In the genomic region with DNA sequence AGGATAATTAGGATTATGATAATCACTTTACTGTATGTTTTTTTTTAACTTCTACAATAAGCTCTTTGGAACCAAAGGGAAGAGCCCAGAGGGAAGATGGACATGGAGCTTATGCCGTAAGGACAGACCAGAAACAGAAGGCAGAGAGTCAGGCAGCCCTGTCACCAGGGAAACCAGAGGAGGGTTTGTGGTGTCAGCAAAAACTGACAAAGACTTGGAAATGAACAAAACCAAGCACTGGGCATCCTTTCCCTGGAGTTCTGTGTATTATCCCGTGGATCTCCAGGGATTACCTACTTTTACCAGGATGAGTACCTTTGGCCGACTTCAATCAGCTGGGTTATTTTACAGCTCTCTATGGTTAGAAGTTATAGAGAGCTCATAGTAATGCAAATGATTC, we compare ENCODE assay signal across 37 cellular contexts.
"Had no signal": no experiment of that assay in that cellular context is flagged by ENCODE, and none has a peak within 500 bp of the region (broad histone marks: within the 10 kb centered on the region; RNA-seq: fewer than 3 reads in every experiment).

No MANE protein-coding gene starts in this region.

- H3K4me1 Mint-ChIP-seq: activated B cell treated with CpG ODN at 0.5 μM for 24 hours; activated naive CD4-positive, alpha-beta T cell treated with anti-CD3 and anti-CD28 coated beads, Interleukin-2, amount 10 ng/mL, durations not matched to agents 7 days and 5 days; activated naive CD8-positive, alpha-beta T cell treated with anti-CD3 and anti-CD28 coated beads, Interleukin-2, amount 50 U/mL, for 24 hours; central memory CD8-positive, alpha-beta T cell had no signal

- H3K27me3 Mint-ChIP-seq: activated naive CD4-positive, alpha-beta T cell treated with anti-CD3 and anti-CD28 coated beads, Interleukin-2, amount 10 ng/mL, durations not matched to agents 7 days and 5 days had no signal

- H3K27me3 ChIP-seq: brain microvascular endothelial cell, MG63 had no signal

- DNase-seq: activated B cell treated with CpG ODN at 0.5 μM for 24 hours; activated CD4-positive, alpha-beta memory T cell treated with anti-CD3 and anti-CD28 coated beads for 36 hours; activated CD4-positive, alpha-beta T cell treated with anti-CD3 and anti-CD28 coated beads for 4 hours; activated CD4-positive, alpha-beta T cell treated with anti-CD3 and anti-CD28 coated beads, Interleukin-2, amount 50 U/mL, for 1 hour; activated CD4-positive, CD25-positive, alpha-beta regulatory T cell treated with anti-CD3 and anti-CD28 coated beads, Interleukin-2, amount 50 U/mL, for 72 hours; activated CD8-positive, alpha-beta memory T cell treated with anti-CD3 and anti-CD28 coated beads, Interleukin-2, amount 50 U/mL, for 4 hours; activated effector memory CD4-positive, alpha-beta T cell treated with Interleukin-2 at 50 U/mL for 16 hours; activated naive CD4-positive, alpha-beta T cell treated with anti-CD3 and anti-CD28 coated beads, Interleukin-2, amount 10 ng/mL, durations not matched to agents 7 days and 5 days; activated naive CD8-positive, alpha-beta T cell treated with anti-CD3 and anti-CD28 coated beads, Interleukin-2, amount 50 U/mL, for 24 hours; activated T-cell treated with anti-CD3 and anti-CD28 coated beads for 4 hours; activated T-cell treated with anti-CD3 and anti-CD28 coated beads, Interleukin-2, amount 50 U/mL, for 4 hours; brain microvascular endothelial cell; Kasumi-1; KG1; MG63; MV-4-11; NCI-H1092; NCI-H146; NCI-H187; NCI-H2029 treated with DMSO at 0.1 percent for 48 hours; NCI-H2107; NCI-H226; NCI-H446 treated with DMSO at 0.1 percent for 48 hours; NCI-H526; NCI-H748 treated with DMSO at 0.1 percent for 48 hours; PC-9; SW 1271; T-helper 1 cell; T-helper 2 cell; T-helper 9 cell had no signal

- H3K9me3 ChIP-seq: MG63 had no signal

- H3K4me3 ChIP-seq: MG63, PC-9 had no signal

- H3K27ac Mint-ChIP-seq: activated B cell treated with CpG ODN at 0.5 μM for 24 hours; activated CD4-positive, alpha-beta memory T cell treated with anti-CD3 and anti-CD28 coated beads for 36 hours; activated naive CD4-positive, alpha-beta T cell treated with anti-CD3 and anti-CD28 coated beads, Interleukin-2, amount 10 ng/mL, durations not matched to agents 7 days and 5 days; activated naive CD8-positive, alpha-beta T cell; activated naive CD8-positive, alpha-beta T cell treated with anti-CD3 and anti-CD28 coated beads, Interleukin-2, amount 50 U/mL, for 24 hours; activated T-helper 1 cell treated with anti-CD3 and anti-CD28 coated beads, Interleukin-12 subunit alpha, Interleukin-12 subunit beta, Interleukin-2, Interleukin-4 antibody, amounts not matched to agents 30 ng/mL and 10 ng/mL and 1 ng/mL, durations not matched to agents 14 hours and 24 hours and 36 hours had no signal

- H3K36me3 ChIP-seq: brain microvascular endothelial cell, MG63 had no signal

- ATAC-seq: activated naive CD8-positive, alpha-beta T cell treated with anti-CD3 and anti-CD28 coated beads, Interleukin-2, amount 50 U/mL, for 24 hours; activated T-cell treated with anti-CD3 and anti-CD28 coated beads, Interleukin-2, amount 50 U/mL, for 4 hours; Right ventricle myocardium inferior had no signal

- H3K36me3 Mint-ChIP-seq: activated CD4-positive, alpha-beta memory T cell treated with anti-CD3 and anti-CD28 coated beads for 36 hours; activated naive CD4-positive, alpha-beta T cell treated with anti-CD3 and anti-CD28 coated beads, Interleukin-2, amount 10 ng/mL, durations not matched to agents 7 days and 5 days; activated naive CD8-positive, alpha-beta T cell had no signal

- H3K4me2 ChIP-seq: PC-9 had no signal

- H3K9me3 Mint-ChIP-seq: activated B cell treated with CpG ODN at 0.5 μM for 24 hours; activated CD4-positive, alpha-beta memory T cell treated with anti-CD3 and anti-CD28 coated beads for 36 hours; activated naive CD4-positive, alpha-beta T cell treated with anti-CD3 and anti-CD28 coated beads, Interleukin-2, amount 10 ng/mL, durations not matched to agents 7 days and 5 days; activated naive CD8-positive, alpha-beta T cell treated with anti-CD3 and anti-CD28 coated beads, Interleukin-2, amount 50 U/mL, for 24 hours; activated T-cell treated with anti-CD3 and anti-CD28 coated beads, Interleukin-2, amount 50 U/mL, for 4 hours; activated T-helper 1 cell treated with anti-CD3 and anti-CD28 coated beads, Interleukin-12 subunit alpha, Interleukin-12 subunit beta, Interleukin-2, Interleukin-4 antibody, amounts not matched to agents 30 ng/mL and 10 ng/mL and 1 ng/mL, durations not matched to agents 14 hours and 24 hours and 36 hours; central memory CD8-positive, alpha-beta T cell had no signal

- FAIRE-seq: RCC 7860 had no signal

- H3K27ac ChIP-seq: brain microvascular endothelial cell, PC-9, RWPE1, VCaP had no signal

- H2AFZ ChIP-seq: PC-9 had no signal

- H3K4me3 Mint-ChIP-seq: activated B cell treated with CpG ODN at 0.5 μM for 24 hours; activated CD4-positive, alpha-beta memory T cell treated with anti-CD3 and anti-CD28 coated beads for 36 hours; activated naive CD4-positive, alpha-beta T cell treated with anti-CD3 and anti-CD28 coated beads, Interleukin-2, amount 10 ng/mL, durations not matched to agents 7 days and 5 days; activated naive CD8-positive, alpha-beta T cell; activated naive CD8-positive, alpha-beta T cell treated with anti-CD3 and anti-CD28 coated beads, Interleukin-2, amount 50 U/mL, for 24 hours; activated T-cell treated with anti-CD3 and anti-CD28 coated beads, Interleukin-2, amount 50 U/mL, for 4 hours; activated T-helper 1 cell treated with anti-CD3 and anti-CD28 coated beads, Interleukin-12 subunit alpha, Interleukin-12 subunit beta, Interleukin-2, Interleukin-4 antibody, amounts not matched to agents 30 ng/mL and 10 ng/mL and 1 ng/mL, durations not matched to agents 14 hours and 24 hours and 36 hours; central memory CD8-positive, alpha-beta T cell had no signal
